ENCODE assay signal across 25 cellular contexts in genomic region chr16:23537390-23537789, GRCh38.
"Had no signal": no experiment of that assay in that cellular context is flagged by ENCODE, and none has a peak within 500 bp of the region (broad histone marks: within the 10 kb centered on the region; RNA-seq: fewer than 3 reads in every experiment).

No MANE protein-coding gene starts in this region.

- ATAC-seq: activated naive CD8-positive, alpha-beta T cell treated with anti-CD3 and anti-CD28 coated beads, Interleukin-2, amount 50 U/mL, for 24 hours; esophagus mucosa; natural killer cell; T-helper 17 cell had no signal

- H3K9me3 Mint-ChIP-seq: activated CD4-positive, alpha-beta T cell treated with anti-CD3 and anti-CD28 coated beads, Interleukin-2, amount 10 ng/mL, durations not matched to agents 7 days and 5 days; activated naive CD8-positive, alpha-beta T cell treated with anti-CD3 and anti-CD28 coated beads, Interleukin-2, amount 50 U/mL, for 24 hours; activated T-helper 1 cell treated with anti-CD3 and anti-CD28 coated beads, Interleukin-12 subunit alpha, Interleukin-12 subunit beta, Interleukin-2, Interleukin-4 antibody, amounts not matched to agents 30 ng/mL and 10 ng/mL and 1 ng/mL, durations not matched to agents 14 hours and 24 hours and 36 hours; brain; immature natural killer cell; mesothelial cell of epicardium; natural killer cell; stimulated activated naive CD8-positive, alpha-beta T cell treated with anti-CD3 and anti-CD28 coated beads, Interleukin-15, Interleukin-2, amounts not matched to agents 100 ng/mL and 50 ng/mL, for 24 hours had no signal

- H2AFZ ChIP-seq: hepatocyte had no signal

- H3K79me2 ChIP-seq: hepatocyte had no signal

- H3K27me3 ChIP-seq: hepatocyte, thyroid gland had no signal

- H3K4me1 ChIP-seq: left ventricle myocardium inferior, thyroid gland had no signal

- H3K4me1 Mint-ChIP-seq: activated CD4-positive, alpha-beta T cell treated with anti-CD3 and anti-CD28 coated beads, Interleukin-2, amount 10 ng/mL, durations not matched to agents 7 days and 5 days; brain; immature natural killer cell; mesothelial cell of epicardium; natural killer cell; T-helper 17 cell had no signal

- H3K36me3 Mint-ChIP-seq: natural killer cell had no signal

- DNase-seq: activated CD4-positive, alpha-beta T cell treated with anti-CD3 and anti-CD28 coated beads, Interleukin-2, amount 10 ng/mL, durations not matched to agents 7 days and 5 days; activated gamma-delta T cell; activated naive CD4-positive, alpha-beta T cell treated with anti-CD3 and anti-CD28 coated beads, Interleukin-2, amount 50 U/mL, for 16 hours; activated naive CD8-positive, alpha-beta T cell treated with anti-CD3 and anti-CD28 coated beads, Interleukin-2, amount 50 U/mL, for 24 hours; aorta; dermis blood vessel endothelial cell; effector CD8-positive, alpha-beta T cell; foreskin melanocyte; immature natural killer cell; kidney glomerular epithelial cell; left ventricle myocardium inferior; natural killer cell; stimulated activated CD4-positive, alpha-beta T cell treated with anti-CD3 and anti-CD28 coated beads, Interleukin-12 subunit alpha, Interleukin-12 subunit beta, amount 100 ng/mL, for 4 hours; stimulated activated CD4-positive, alpha-beta T cell treated with anti-CD3 and anti-CD28 coated beads, Interleukin-4, amount 100 ng/mL, for 4 hours; substantia nigra; SW 1271; T-helper 17 cell; thyroid gland had no signal

- H3K27ac Mint-ChIP-seq: activated CD4-positive, alpha-beta T cell treated with anti-CD3 and anti-CD28 coated beads, Interleukin-2, amount 10 ng/mL, durations not matched to agents 7 days and 5 days; activated naive CD8-positive, alpha-beta T cell treated with anti-CD3 and anti-CD28 coated beads, Interleukin-2, amount 50 U/mL, for 24 hours; activated T-helper 1 cell treated with anti-CD3 and anti-CD28 coated beads, Interleukin-12 subunit alpha, Interleukin-12 subunit beta, Interleukin-2, Interleukin-4 antibody, amounts not matched to agents 30 ng/mL and 10 ng/mL and 1 ng/mL, durations not matched to agents 14 hours and 24 hours and 36 hours; immature natural killer cell; mesothelial cell of epicardium; natural killer cell; progenitor cell of endocrine pancreas; stimulated activated naive CD8-positive, alpha-beta T cell treated with anti-CD3 and anti-CD28 coated beads, Interleukin-15, Interleukin-2, amounts not matched to agents 100 ng/mL and 50 ng/mL, for 24 hours; T-helper 17 cell had no signal

- H3K9me3 ChIP-seq: left ventricle myocardium inferior, thyroid gland had no signal

- H3K4me3 ChIP-seq: hepatocyte, left ventricle myocardium inferior, thyroid gland had no signal

- H3K4me2 ChIP-seq: hepatocyte had no signal

- H3K27ac ChIP-seq: hepatocyte, left ventricle myocardium inferior, thyroid gland had no signal

- H3K4me3 Mint-ChIP-seq: activated CD4-positive, alpha-beta T cell treated with anti-CD3 and anti-CD28 coated beads, Interleukin-2, amount 10 ng/mL, durations not matched to agents 7 days and 5 days; activated naive CD8-positive, alpha-beta T cell treated with anti-CD3 and anti-CD28 coated beads, Interleukin-2, amount 50 U/mL, for 24 hours; activated T-helper 1 cell treated with anti-CD3 and anti-CD28 coated beads, Interleukin-12 subunit alpha, Interleukin-12 subunit beta, Interleukin-2, Interleukin-4 antibody, amounts not matched to agents 30 ng/mL and 10 ng/mL and 1 ng/mL, durations not matched to agents 14 hours and 24 hours and 36 hours; brain; immature natural killer cell; mesothelial cell of epicardium; natural killer cell; stimulated activated naive CD8-positive, alpha-beta T cell treated with anti-CD3 and anti-CD28 coated beads, Interleukin-15, Interleukin-2, amounts not matched to agents 100 ng/mL and 50 ng/mL, for 24 hours; T-helper 17 cell had no signal

- H3K27me3 Mint-ChIP-seq: activated CD4-positive, alpha-beta T cell treated with anti-CD3 and anti-CD28 coated beads, Interleukin-2, amount 10 ng/mL, durations not matched to agents 7 days and 5 days; activated naive CD8-positive, alpha-beta T cell treated with anti-CD3 and anti-CD28 coated beads, Interleukin-2, amount 50 U/mL, for 24 hours; brain; progenitor cell of endocrine pancreas; stimulated activated naive CD8-positive, alpha-beta T cell treated with anti-CD3 and anti-CD28 coated beads, Interleukin-15, Interleukin-2, amounts not matched to agents 100 ng/mL and 50 ng/mL, for 24 hours; T-helper 17 cell had no signal
